19 cellular contexts compared by ENCODE assay signal in the genomic region with DNA sequence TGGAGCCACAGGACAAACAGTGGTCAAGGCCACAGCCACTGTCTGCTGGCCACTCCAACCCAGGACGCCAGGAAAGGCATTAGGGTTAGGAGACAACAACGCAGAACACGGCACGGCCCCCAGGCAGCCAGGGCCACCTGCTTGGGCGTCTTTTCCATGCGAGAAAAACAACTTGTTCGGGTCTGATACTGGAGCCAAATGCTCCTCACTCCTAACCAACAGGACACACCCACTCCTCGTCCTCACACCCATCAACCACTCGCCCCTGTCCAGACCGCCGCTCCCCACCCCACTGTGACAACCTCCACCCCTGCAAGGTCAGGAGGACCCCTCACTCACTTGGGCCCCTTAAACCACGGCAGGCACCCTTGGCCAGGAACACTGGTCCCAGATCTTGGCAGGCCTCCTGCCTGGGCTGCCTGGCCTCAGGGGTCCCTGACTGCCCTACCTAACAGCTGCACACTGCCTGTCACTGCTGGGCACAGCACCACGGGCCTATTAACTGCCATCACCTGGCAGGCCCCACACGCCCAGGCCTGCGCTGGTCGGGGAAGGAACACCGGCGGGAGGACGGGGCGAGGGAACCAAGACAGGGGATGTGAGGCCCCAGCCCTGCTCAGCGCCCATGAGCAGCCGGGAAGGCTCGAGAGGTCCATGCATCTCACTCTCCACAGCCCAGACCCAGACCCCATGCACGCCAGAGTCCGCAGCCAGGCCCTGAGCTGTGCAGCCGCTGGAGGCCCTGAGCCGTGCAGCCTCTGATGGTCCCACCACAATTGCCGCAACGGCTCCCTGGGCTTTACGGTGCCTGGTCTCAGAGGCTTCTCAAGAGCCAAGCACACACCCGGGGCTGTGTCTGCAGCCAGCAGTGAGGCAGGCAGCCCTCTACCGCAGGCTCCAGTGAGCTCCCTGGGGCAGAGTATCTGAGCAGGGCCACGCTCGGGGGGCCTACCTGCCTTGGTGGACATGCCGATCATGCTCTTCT. TPM values are rescaled to one million over a fixed set of nuclear protein-coding genes. Genes with fewer than 3 reads are reported as not detected.
DNase-seq lines count a peak whose midpoint lies in the region; ATAC-seq and TF ChIP-seq lines count a peak whose summit lies in the region.
"Had no signal": no experiment of that assay in that cellular context is flagged by ENCODE, and none has a peak within 500 bp of the region (broad histone marks: within the 10 kb centered on the region; RNA-seq: fewer than 3 reads in every experiment).

No MANE protein-coding gene starts in this region.

- H3K4me1 ChIP-seq in duodenal mucosa (ENCODE audit: control insufficient read depth in 1 of 2, insufficient read depth in 2 of 2, low read length in 2 of 2) (peaks cover 28 to 31% of the 10 kb centered on the region in 2 donors), upper lobe of left lung (peaks cover 4 to 21% (median 14%) of the 10 kb centered on the region in 4 donors)

- H3K9me3 ChIP-seq in duodenal mucosa (ENCODE audit: control insufficient read depth in 1 of 2, low read length in 2 of 2) (no peaks in the 10 kb centered on the region), upper lobe of left lung (no peaks in the 10 kb centered on the region)

- H3K27ac ChIP-seq in duodenal mucosa (ENCODE audit: low read depth, low read length) (peak overlapping the region; percentile 64), upper lobe of left lung (peak overlapping the region; percentile 27 to 61 (median 37))
- H3K27ac ChIP-seq: GM23248 had no signal

- H3K4me1 Mint-ChIP-seq in activated naive CD4-positive, alpha-beta T cell treated with anti-CD3 and anti-CD28 coated beads for 36 hours (ENCODE audit: low read depth), result peaks cover 5% of the 10 kb centered on the region

- no peak for TF ChIP-seq EP300 in upper lobe of left lung (IDR thresholded peaks at IDR 0.05)

- WGBS in upper lobe of left lung, 2 donors, result 89 to 96% methylated on average over 17 to 29 of the region's 35 CpGs

- intact Hi-C loops in activated naive CD4-positive, alpha-beta T cell treated with anti-CD3 and anti-CD28 coated beads for 36 hours (cut with micrococcal nuclease), result no loop called here

- no peaks in the 10 kb centered on the region for H3K27me3 Mint-ChIP-seq in activated naive CD4-positive, alpha-beta T cell treated with anti-CD3 and anti-CD28 coated beads for 36 hours (ENCODE audit: low read depth)
- H3K27me3 Mint-ChIP-seq: naive B cell had no signal

- no peak overlapping the region for H3K4me3 Mint-ChIP-seq in activated naive CD4-positive, alpha-beta T cell treated with anti-CD3 and anti-CD28 coated beads for 36 hours
- H3K4me3 Mint-ChIP-seq: activated T-cell treated with anti-CD3 and anti-CD28 coated beads, Interleukin-2, amount 50 U/mL, for 72 hours; naive B cell had no signal

- CTCF ChIA-PET in activated naive CD4-positive, alpha-beta T cell treated with anti-CD3 and anti-CD28 coated beads for 36 hours (lab: Charles Lee), result no interaction called here

- H3K9me3 Mint-ChIP-seq in activated naive CD4-positive, alpha-beta T cell treated with anti-CD3 and anti-CD28 coated beads for 36 hours, result no peaks in the 10 kb centered on the region
- H3K9me3 Mint-ChIP-seq: activated T-cell treated with anti-CD3 and anti-CD28 coated beads, Interleukin-2, amount 50 U/mL, for 72 hours; naive B cell had no signal

- TF ChIP-seq POLR2A in upper lobe of left lung (IDR thresholded peaks at IDR 0.05), result no peak

- peaks cover 10% of the 10 kb centered on the region for H3K36me3 Mint-ChIP-seq in activated naive CD4-positive, alpha-beta T cell treated with anti-CD3 and anti-CD28 coated beads for 36 hours (ENCODE audit: low read depth)

- H3K27me3 ChIP-seq in duodenal mucosa (ENCODE audit: control insufficient read depth in 1 of 2, insufficient read depth in 2 of 2, low read length in 2 of 2) (no peaks in the 10 kb centered on the region), upper lobe of left lung (no peaks in the 10 kb centered on the region)

- DNase-seq in activated naive CD4-positive, alpha-beta T cell treated with anti-CD3 and anti-CD28 coated beads, Interleukin-2, amount 50 U/mL, for 16 hours, result peak; percentile 7
- DNase-seq in activated naive CD4-positive, alpha-beta T cell treated with anti-CD3 and anti-CD28 coated beads for 36 hours, result no peak
- peak; percentile 17 for DNase-seq in myocyte (ENCODE audit: low read depth)
- DNase-seq in upper lobe of left lung, result peak in 1 of 2 donors; percentile 78
- no peak for DNase-seq in medulla oblongata (ENCODE audit: extremely low spot score)
- DNase-seq in D341Med (ENCODE audit: low spot score), result no peak
- DNase-seq: ACHN; activated CD4-positive, alpha-beta T cell treated with anti-CD3 and anti-CD28 coated beads for 48 hours; activated T-cell treated with anti-CD3 and anti-CD28 coated beads, Interleukin-2, amount 50 U/mL, for 72 hours; COR-L47; effector memory CD4-positive, alpha-beta T cell; GM23248; IMR-90; islet precursor cell; naive B cell; NCI-H1417; T-helper 2 cell had no signal

- ATAC-seq in upper lobe of left lung (ENCODE audit: low FRiP score in 2 of 2), result peak; percentile 38 to 39
- ATAC-seq in HG03442 (IDR thresholded peaks at IDR 0.05; ENCODE audit: unreplicated experiment), result no peak

- peak overlapping the region in 1 of 2 donors; percentile 29 for H3K4me3 ChIP-seq in duodenal mucosa (ENCODE audit: low read depth in 1 of 2, low read length in 2 of 2)
- H3K4me3 ChIP-seq in upper lobe of left lung, result no peak overlapping the region
- H3K4me3 ChIP-seq: GM23248 had no signal

- H3K9ac ChIP-seq in duodenal mucosa (ENCODE audit: low read depth in 1 of 2, low read length in 2 of 2), result peak overlapping the region in 1 of 2 donors; percentile 48
- H3K9ac ChIP-seq: GM23248 had no signal

- peaks cover 22 to 68% of the 10 kb centered on the region in 2 donors for H3K36me3 ChIP-seq in duodenal mucosa (ENCODE audit: control insufficient read depth in 1 of 2, insufficient read depth in 2 of 2, low read length in 2 of 2)
- peaks cover 29 to 77% (median 62%) of the 10 kb centered on the region in 4 donors for H3K36me3 ChIP-seq in upper lobe of left lung

- no peak overlapping the region for H3K27ac Mint-ChIP-seq in activated naive CD4-positive, alpha-beta T cell treated with anti-CD3 and anti-CD28 coated beads for 36 hours
- H3K27ac Mint-ChIP-seq: activated T-cell treated with anti-CD3 and anti-CD28 coated beads, Interleukin-2, amount 50 U/mL, for 72 hours; naive B cell had no signal

- no peak for TF ChIP-seq CTCF in upper lobe of left lung (IDR thresholded peaks at IDR 0.05)

RNA-seq across cellular contexts. Expression of a gene that starts 13.8 kb away (rescaled TPM):
- 10 to 100 TPM; 48.0 to 48.5 TPM for total RNA-seq in activated naive CD4-positive, alpha-beta T cell treated with anti-CD3 and anti-CD28 coated beads for 36 hours
- 156 and 169 TPM in 2 replicates for total RNA-seq in myocyte
- 120 TPM for polyA plus RNA-seq in myocyte (2012)
- total RNA-seq in upper lobe of left lung, result 100 to 1,000 TPM; 135 to 311 (median 204) TPM

RNA-seq across cellular contexts. Expression of a gene that starts 36.3 kb away (rescaled TPM):
- 10 to 100 TPM; 10.1 to 13.1 TPM for total RNA-seq in activated naive CD4-positive, alpha-beta T cell treated with anti-CD3 and anti-CD28 coated beads for 36 hours
- total RNA-seq in myocyte (165 and 184 TPM in 2 replicates), upper lobe of left lung (under 1 TPM in 2 of 6 donors, not detected in 4; 0.06 to 0.07 TPM)
- polyA plus RNA-seq in myocyte (2012), result 158 TPM
- total RNA-seq: GM23248, IMR-90 had no signal
- polyA plus RNA-seq: GM23248, IMR-90 had no signal

Comparison
In these comparisons a context has a peak if more than half of its experiments do, and no peak if none do; other contexts are left out.
1. DNase-seq: peak in activated naive CD4-positive, alpha-beta T cell treated with anti-CD3 and anti-CD28 coated beads, Interleukin-2, amount 50 U/mL, for 16 hours (single experiment) and myocyte (single experiment); none in activated naive CD4-positive, alpha-beta T cell treated with anti-CD3 and anti-CD28 coated beads for 36 hours (single experiment), medulla oblongata (single experiment) and D341Med (single experiment).
2. RNA of a gene that starts 36.3 kb away (total RNA-seq): 165 to 184 TPM in myocyte; 10.1 to 13.1 TPM in activated naive CD4-positive, alpha-beta T cell treated with anti-CD3 and anti-CD28 coated beads for 36 hours and 0.06 to 0.07 TPM in upper lobe of left lung; every median in the first group is over 10 times any median in the second.